Comparison of ENCODE assay signal across 8 cellular contexts in the genomic region with DNA sequence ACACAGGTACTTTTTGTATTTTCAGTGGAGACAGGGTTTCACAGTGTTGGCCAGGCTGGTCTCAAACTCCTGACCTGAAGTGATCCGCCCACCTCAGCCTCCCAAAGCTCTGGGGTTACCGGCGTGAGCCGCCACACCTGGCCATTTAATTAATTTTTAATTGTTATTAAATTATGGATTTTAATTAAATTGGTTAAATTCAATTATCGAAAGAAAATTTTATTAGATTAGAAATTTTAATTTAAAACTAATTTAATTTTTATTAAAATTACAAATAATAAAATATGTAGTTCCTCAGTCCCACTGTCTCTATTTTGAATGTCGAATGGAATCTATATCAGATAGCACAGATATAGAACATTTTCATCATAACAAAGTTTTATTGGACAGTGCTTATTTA.
"Had no signal": no experiment of that assay in that cellular context is flagged by ENCODE, and none has a peak within 500 bp of the region (broad histone marks: within the 10 kb centered on the region; RNA-seq: fewer than 3 reads in every experiment).

No MANE protein-coding gene starts in this region.

- H3K36me3 Mint-ChIP-seq: IgD-negative memory B cell had no signal

- ATAC-seq: HepG2, K562 had no signal

- H3K27me3 Mint-ChIP-seq: IgD-negative memory B cell had no signal

- H3K4me3 ChIP-seq: K562 had no signal

- H3K27ac Mint-ChIP-seq: IgD-negative memory B cell had no signal

- FAIRE-seq: HepG2, HTR-8/SVneo, K562 had no signal

- H3K4me3 Mint-ChIP-seq: IgD-negative memory B cell had no signal

- H3K27ac ChIP-seq: HL-60 had no signal

- H3K4me1 Mint-ChIP-seq: IgD-negative memory B cell had no signal

- DNase-seq: IMR-90, KBM-7, KG1 had no signal
